8 cellular contexts compared by ENCODE assay signal in genomic region chrX:49163555-49164419, GRCh38. TPM values are rescaled to one million over a fixed set of nuclear protein-coding genes. Genes with fewer than 3 reads are reported as not detected.
A peak's percentile ranks its signal among the peaks of the same experiment; 100 is the strongest.
DNase-seq lines count a peak whose midpoint lies in the region; ATAC-seq and TF ChIP-seq lines count a peak whose summit lies in the region.

No MANE protein-coding gene starts in this region.

- TF ChIP-seq CTCF in AG09319 (IDR thresholded peaks at IDR 0.05; ENCODE audit: low read depth, low read length) (peak; percentile 27), lower lobe of right lung (IDR thresholded peaks at IDR 0.05) (peak; percentile 76)

- H3K4me3 ChIP-seq in duodenal mucosa (ENCODE audit: low read depth in 1 of 2, low read length in 2 of 2) (peak overlapping the region; percentile 22 to 61), lower lobe of right lung (peak overlapping the region; percentile 51)

- peak; percentile 42 for DNase-seq in AG09319 (ENCODE audit: extremely low read depth, low read depth)
- DNase-seq in NCI-H748 (lab: John Stamatoyannopoulos, UW; ENCODE audit: unreplicated experiment), result peak; percentile 81
- DNase-seq in activated CD4-positive, alpha-beta T cell treated with anti-CD3 and anti-CD28 coated beads, Interleukin-2, amount 50 U/mL, for 48 hours, result peak; percentile 74 to 78
- peak; percentile 91 for DNase-seq in lower lobe of right lung
- DNase-seq in stimulated activated CD4-positive, alpha-beta T cell treated with anti-CD3 and anti-CD28 coated beads, TNF-alpha, amount 100 ng/mL, for 24 hours (ENCODE audit: low read depth in 3 of 3), result peak; percentile 46 to 73 (median 57)

- H3K27me3 ChIP-seq in duodenal mucosa (ENCODE audit: control insufficient read depth in 1 of 2, insufficient read depth in 2 of 2, low read length in 2 of 2) (no peaks in the 10 kb centered on the region), lower lobe of right lung (ENCODE audit: low read depth) (no peaks in the 10 kb centered on the region)

- H3K27ac ChIP-seq in duodenal mucosa (ENCODE audit: low read depth, low read length), result peak overlapping the region; percentile 92
- peak overlapping the region; percentile 87 for H3K27ac ChIP-seq in lower lobe of right lung

- intact Hi-C loops in lower lobe of right lung (cut with DNase I), result no loop called here

- peak overlapping the region; percentile 66 to 77 for H3K9ac ChIP-seq in duodenal mucosa (ENCODE audit: low read depth in 1 of 2, low read length in 2 of 2)

- H3K4me1 ChIP-seq in duodenal mucosa (ENCODE audit: control insufficient read depth in 1 of 2, insufficient read depth in 2 of 2, low read length in 2 of 2) (peaks cover 10 to 22% of the 10 kb centered on the region in 2 donors), lower lobe of right lung (peaks cover 19% of the 10 kb centered on the region)

- no peaks in the 10 kb centered on the region for H3K36me3 ChIP-seq in duodenal mucosa (ENCODE audit: control insufficient read depth in 1 of 2, insufficient read depth in 2 of 2, low read length in 2 of 2)
- H3K36me3 ChIP-seq in lower lobe of right lung, result no peaks in the 10 kb centered on the region

- no peaks in the 10 kb centered on the region for H3K9me3 ChIP-seq in duodenal mucosa (ENCODE audit: control insufficient read depth in 1 of 2, low read length in 2 of 2)
- no peaks in the 10 kb centered on the region for H3K9me3 ChIP-seq in lower lobe of right lung

- peak; percentile 51 for ATAC-seq in GM18909 (IDR thresholded peaks at IDR 0.05; ENCODE audit: poor library complexity, unreplicated experiment)
- ATAC-seq in HG03432 (IDR thresholded peaks at IDR 0.05; ENCODE audit: unreplicated experiment), result peak; percentile 64
- ATAC-seq in lower lobe of right lung, result peak; percentile 85 to 91

RNA-seq across cellular contexts. Expression of gene MAGIX, which starts 1.2 kb away (rescaled TPM):
- 6.7 TPM for total RNA-seq in lower lobe of right lung

RNA-seq across cellular contexts. Expression of gene PLP2, which starts 7.9 kb away (rescaled TPM):
- total RNA-seq in lower lobe of right lung, result 91.8 TPM

RNA-seq across cellular contexts. Expression of gene PRICKLE3, which starts 22.4 kb away (rescaled TPM):
- 13.1 TPM for total RNA-seq in lower lobe of right lung

RNA-seq across cellular contexts. Expression of gene SYP, which starts 36.2 kb away (rescaled TPM):
- 4.2 TPM for total RNA-seq in lower lobe of right lung

RNA-seq across cellular contexts. Expression of gene GPKOW, which starts 40.3 kb away (rescaled TPM):
- 19.1 TPM for total RNA-seq in lower lobe of right lung

Comparison
In these comparisons a context has a peak if more than half of its experiments do, and no peak if none do; other contexts are left out.
1. Peak in every context shown above with its lines: DNase-seq, ATAC-seq, H3K4me3 ChIP-seq and H3K27ac ChIP-seq.